Comparison of ENCODE assay signal across 8 cellular contexts in the genomic region with DNA sequence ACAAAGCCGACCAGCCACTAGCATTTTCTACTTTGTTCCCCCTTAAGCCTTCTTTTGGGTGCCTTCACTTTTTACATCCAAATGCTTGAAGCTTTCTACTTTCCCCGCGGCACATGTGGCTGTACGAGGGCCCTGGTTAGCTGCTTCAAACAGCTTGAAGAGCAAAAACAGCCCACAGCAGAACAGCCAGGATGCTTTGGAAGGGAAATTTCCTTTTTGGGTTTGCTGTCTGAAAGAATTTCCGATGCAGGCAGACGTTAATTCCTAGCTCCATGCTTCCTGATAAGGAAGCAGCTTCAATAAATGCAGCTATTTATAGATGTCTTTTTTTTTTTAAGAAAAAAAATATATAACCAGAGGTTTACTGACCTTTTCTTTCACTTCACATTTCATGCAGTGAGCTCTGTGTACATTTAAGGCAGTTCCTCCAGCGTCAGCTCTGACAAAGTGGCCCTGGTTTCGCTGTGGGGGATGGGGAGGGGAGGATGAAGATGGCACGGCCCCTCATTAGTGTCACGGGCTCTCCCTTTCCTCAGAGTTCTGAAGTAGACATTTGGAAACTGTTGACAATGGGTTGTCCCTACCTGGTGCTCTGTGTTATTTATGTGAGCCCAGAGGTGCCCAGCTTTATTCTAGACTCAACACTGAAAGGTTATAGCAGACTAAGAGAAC.
DNase-seq lines count a peak whose midpoint lies in the region; ATAC-seq, FAIRE-seq and TF ChIP-seq lines count a peak whose summit lies in the region.

No MANE protein-coding gene starts in this region.

- no peak overlapping the region for H3K4me3 ChIP-seq in right lobe of liver
- H3K4me3 ChIP-seq in vagina: no peak overlapping the region

- peaks cover 0 to 8% (median 0%) of the 10 kb centered on the region in 4 donors for H3K4me1 ChIP-seq in right lobe of liver
- H3K4me1 ChIP-seq in vagina: peaks cover 23% of the 10 kb centered on the region

- CTCF ChIA-PET in T-cell (lab: Charles Lee): interaction anchor here (0.5 to 1.3 kb wide), 4 partner anchors 13 to 1550 kb away, joined by 3 to 4 read pairs (median 3); no protein-coding TSS in a partner anchor

- no peaks in the 10 kb centered on the region for H3K9me3 Mint-ChIP-seq in T-cell

- peaks cover 30 to 44% (median 41%) of the 10 kb centered on the region in 3 donors for H3K4me1 Mint-ChIP-seq in T-cell

- H3K36me3 ChIP-seq in right lobe of liver: peaks cover 0 to 3% (median under 1%) of the 10 kb centered on the region in 4 donors
- no peaks in the 10 kb centered on the region for H3K36me3 ChIP-seq in vagina

- ATAC-seq in Right ventricle myocardium inferior: peak; percentile 23
- ATAC-seq in T-cell (replicated peaks in 1 of 4): peak in 1 of 4 experiments; percentile 31
- ATAC-seq in right lobe of liver: peak; percentile 58 to 73 (median 62)

- H3K9me3 ChIP-seq in right lobe of liver: no peaks in the 10 kb centered on the region
- no peaks in the 10 kb centered on the region for H3K9me3 ChIP-seq in vagina

- no peaks in the 10 kb centered on the region for H3K27me3 Mint-ChIP-seq in T-cell

- no peak for DNase-seq in Right ventricle myocardium inferior (ENCODE audit: missing footprints)
- DNase-seq in cardiac septum (ENCODE audit: low spot score): no peak
- peak in 1 of 34 experiments; percentile 23 for DNase-seq in T-cell
- DNase-seq in right lobe of liver: peak in 1 of 3 donors; percentile 45
- no peak for DNase-seq in vagina (ENCODE audit: extremely low spot score in 2 of 2)
- no peak for DNase-seq in HPDE6-E6E7 (ENCODE audit: extremely low spot score)
- DNase-seq in NCI-H446 treated with DMSO at 0.1 percent for 48 hours (lab: John Stamatoyannopoulos, UW): no peak
- no peak for DNase-seq in urothelium cell line (ENCODE audit: low spot score)

- H3K27ac ChIP-seq in right lobe of liver (peak overlapping the region; percentile 32 to 50 (median 50)), vagina (peak overlapping the region; percentile 78)

- peaks cover 38% of the 10 kb centered on the region for H3K36me3 Mint-ChIP-seq in T-cell

- H3K4me3 Mint-ChIP-seq in T-cell: no peak overlapping the region

- TF ChIP-seq CTCF in right lobe of liver (IDR thresholded peaks at IDR 0.05) (no peak), vagina (IDR thresholded peaks at IDR 0.05) (no peak)

- POLR2A ChIA-PET in T-cell (lab: Charles Lee): no interaction called here

- WGBS in right lobe of liver (ENCODE audit: insufficient coverage, low coverage, low lambda C conversion rate, missing lambda C conversion rate): 41% methylated on average over 10 of the region's 10 CpGs

- H3K27ac Mint-ChIP-seq in T-cell: peak overlapping the region; percentile 18 to 51

- FAIRE-seq in urothelium cell line (lab: Jason Lieb, UNC): no peak

- intact Hi-C loops in Right ventricle myocardium inferior (cut with DNase I) (loop anchor here (5.0 kb wide), 1 partner anchor 103 kb away; no protein-coding TSS in a partner anchor), cardiac septum (cut with DNase I) (loop anchor here (5.0 kb wide), 1 partner anchor 107 kb away; no protein-coding TSS in a partner anchor), right lobe of liver (cut with DNase I) (no loop called here), vagina (cut with DNase I) (loop anchor here (10.0 kb wide), 1 partner anchor 76 kb away; no protein-coding TSS in a partner anchor)

- TF ChIP-seq POLR2A in right lobe of liver (IDR thresholded peaks at IDR 0.05): no peak
- TF ChIP-seq POLR2A in vagina (IDR thresholded peaks at IDR 0.05): no peak

- no peaks in the 10 kb centered on the region for H3K27me3 ChIP-seq in right lobe of liver
- no peaks in the 10 kb centered on the region for H3K27me3 ChIP-seq in vagina

Comparison
In these comparisons a context has a peak if more than half of its experiments do, and no peak if none do; other contexts are left out.
1. intact Hi-C loops: an anchor here in Right ventricle myocardium inferior (5.0 kb wide), cardiac septum (5.0 kb wide) and vagina (10.0 kb wide); none called in right lobe of liver.